ENCODE assay signal across 9 cellular contexts in the genomic region with DNA sequence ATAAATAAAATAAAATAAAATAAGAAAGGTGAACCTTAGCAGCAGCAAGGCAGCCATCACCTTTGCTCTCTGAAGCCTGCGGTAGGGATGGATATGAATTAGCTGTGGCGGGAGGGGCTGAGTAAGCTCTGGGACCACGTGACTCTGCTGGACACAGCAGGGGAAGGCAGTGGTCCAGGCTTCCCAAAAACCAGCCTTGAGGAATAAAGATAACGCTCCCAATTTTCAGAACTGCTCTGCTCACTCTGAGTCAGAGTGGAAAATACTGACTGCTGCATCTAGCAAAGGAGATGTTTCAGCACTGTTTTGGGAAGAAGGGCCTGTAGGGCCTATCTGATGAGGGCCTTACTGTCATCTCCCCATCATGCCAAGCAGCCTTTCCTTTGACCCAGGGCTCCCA. TPM values are rescaled to one million over a fixed set of nuclear protein-coding genes. Genes with fewer than 3 reads are reported as not detected.
DNase-seq lines count a peak whose midpoint lies in the region; ATAC-seq and TF ChIP-seq lines count a peak whose summit lies in the region.
"Not testable (repeated sequence)": the region's sequence is repeated elsewhere in the genome, so short reads cannot be mapped to it uniquely, and the experiment has no call there.
"Had no signal": no experiment of that assay in that cellular context is flagged by ENCODE, and none has a peak within 500 bp of the region (broad histone marks: within the 10 kb centered on the region; RNA-seq: fewer than 3 reads in every experiment).

No MANE protein-coding gene starts in this region.

- H3K14ac ChIP-seq in neuronal stem cell (ENCODE audit: low read length) = not testable (repeated sequence)

- POLR2A ChIA-PET in WTC11 (lab: Charles Lee) = not testable (repeated sequence)

- intact Hi-C loops in Right ventricle myocardium superior (cut with DNase I); vagina (cut with DNase I): not testable (repeated sequence)

- not testable (repeated sequence) for ATAC-seq in GM23338
- ATAC-seq in WTC11 (0 out of 2 replicates have a peak, but pooled peaks have one; percentile 31), Right ventricle myocardium superior (ENCODE audit: poor library complexity) (peak; percentile 73)

- H3K79me2 ChIP-seq in GM23338 (replicated peaks; ENCODE audit: insufficient read depth) = not testable (repeated sequence)

- not testable (repeated sequence) for DNase-seq in GM23338 (ENCODE audit: low spot score); WTC11 (ENCODE audit: low spot score); neuronal stem cell (ENCODE audit: low spot score); vagina (ENCODE audit: extremely low spot score in 2 of 2)
- DNase-seq in cerebellum (ENCODE audit: low spot score) (peak; percentile 86), Right ventricle myocardium superior (peak; percentile 57)

- TF ChIP-seq CTCF in GM23338 (conservative IDR thresholded peaks at IDR 0.05; ENCODE audit: low read depth in 2 of 2); WTC11 (IDR thresholded peaks at IDR 0.05); vagina (IDR thresholded peaks at IDR 0.05): not testable (repeated sequence)

- H3K4me3 Mint-ChIP-seq in GM23338, WTC11: not testable (repeated sequence)

- H3K4me1 ChIP-seq in GM23338 (ENCODE audit: insufficient read depth) (peaks cover 19% of the 10 kb centered on the region), skeletal muscle tissue (ENCODE audit: control insufficient read depth in 3 of 3, insufficient read depth in 3 of 3, low read length in 3 of 3) (peaks cover 7 to 16% (median 8%) of the 10 kb centered on the region in 3 donors)
- H3K4me1 ChIP-seq in neuronal stem cell (ENCODE audit: control insufficient read depth in 2 of 2, insufficient read depth in 1 of 2, low read depth in 1 of 2, low read length in 2 of 2); vagina: not testable (repeated sequence)

- H4K91ac ChIP-seq in neuronal stem cell (ENCODE audit: low read depth, low read length, poor library complexity) = not testable (repeated sequence)

- not testable (repeated sequence) for H3F3A ChIP-seq in GM23338 (replicated peaks; ENCODE audit: low read depth)

- H2BK5ac ChIP-seq in neuronal stem cell (ENCODE audit: low read length) = not testable (repeated sequence)

- not testable (repeated sequence) for H3K27ac ChIP-seq in GM23338 (ENCODE audit: low read depth); neuronal stem cell (replicated peaks; ENCODE audit: low read length)
- H3K27ac ChIP-seq in layer of hippocampus (ENCODE audit: low read depth, low read length) (peak overlapping the region; percentile 5), skeletal muscle tissue (ENCODE audit: low read depth, low read length) (peak overlapping the region; percentile 88), vagina (peak overlapping the region; percentile 73)

- not testable (repeated sequence) for H2AK5ac ChIP-seq in neuronal stem cell (ENCODE audit: low read depth, low read length)

- not testable (repeated sequence) for H3K4me2 ChIP-seq in GM23338; neuronal stem cell (ENCODE audit: insufficient read depth, low read length, poor library complexity, severe bottlenecking)

- H3K79me1 ChIP-seq in neuronal stem cell (ENCODE audit: low read depth, low read length) = not testable (repeated sequence)

- not testable (repeated sequence) for H3K4ac ChIP-seq in neuronal stem cell (ENCODE audit: low read length)

- not testable (repeated sequence) for H3K9me3 ChIP-seq in neuronal stem cell (replicated peaks in 1 of 2; ENCODE audit: control insufficient read depth in 2 of 2, insufficient read depth in 1 of 2, low read depth in 1 of 2, low read length in 2 of 2); skeletal muscle tissue (ENCODE audit: control insufficient read depth in 3 of 3, low read length in 3 of 3); vagina

- H2BK15ac ChIP-seq in neuronal stem cell (ENCODE audit: low read length) = not testable (repeated sequence)

- H3K4me1 Mint-ChIP-seq in GM23338 = peaks cover 21% of the 10 kb centered on the region
- peaks cover 20% of the 10 kb centered on the region for H3K4me1 Mint-ChIP-seq in WTC11

- not testable (repeated sequence) for H3K9me2 ChIP-seq in GM23338 (ENCODE audit: insufficient read depth)

- H2AFZ ChIP-seq in GM23338 = not testable (repeated sequence)
- H2AFZ ChIP-seq in neuronal stem cell (ENCODE audit: low read length) = peak overlapping the region; percentile 45

- no CpG with 5 or more reads among the region's 4 CpGs for WGBS in neuronal stem cell (ENCODE audit: extremely low coverage in 2 of 2, insufficient read length in 2 of 2, insufficient replicate concordance in 1 of 2), 2 donors

- H3K27me3 ChIP-seq in GM23338 (ENCODE audit: insufficient read depth); layer of hippocampus (ENCODE audit: control insufficient read depth, insufficient read depth, low read length); neuronal stem cell (ENCODE audit: control insufficient read depth in 3 of 3, insufficient read depth in 3 of 3, low read depth in 1 of 3, low read length in 3 of 3); skeletal muscle tissue (ENCODE audit: control insufficient read depth in 3 of 3, insufficient read depth in 3 of 3, low read length in 3 of 3); vagina: not testable (repeated sequence)

- not testable (repeated sequence) for H2BK12ac ChIP-seq in neuronal stem cell (ENCODE audit: low read length)

- CTCF ChIA-PET in WTC11 (lab: Charles Lee) = interaction anchor here (1.0 to 2.3 kb wide), 3 partner anchors 11 to 32 kb away, joined by 3 to 5 read pairs (median 5); a partner anchor contains a TSS

- not testable (repeated sequence) for H3K4me3 ChIP-seq in GM23338; neuronal stem cell (ENCODE audit: low read length in 2 of 2); skeletal muscle tissue (ENCODE audit: low read length in 3 of 3); vagina

- not testable (repeated sequence) for H3K9me3 Mint-ChIP-seq in GM23338, WTC11

- H3K23ac ChIP-seq in neuronal stem cell (ENCODE audit: low read depth, low read length, poor library complexity) = not testable (repeated sequence)

- not testable (repeated sequence) for H3K27me3 Mint-ChIP-seq in GM23338 (ENCODE audit: insufficient read depth, low read depth, poor library complexity); WTC11 (ENCODE audit: low read depth)

- not testable (repeated sequence) for H3K18ac ChIP-seq in neuronal stem cell (ENCODE audit: low read length)

- H4K8ac ChIP-seq in neuronal stem cell (ENCODE audit: low read depth, low read length) = not testable (repeated sequence)

- TF ChIP-seq POLR2A in vagina (IDR thresholded peaks at IDR 0.05) = not testable (repeated sequence)

- H3K36me3 ChIP-seq in GM23338 (ENCODE audit: insufficient read depth); neuronal stem cell (replicated peaks in 1 of 2; ENCODE audit: control insufficient read depth in 2 of 2, insufficient read depth in 2 of 2, low read length in 2 of 2); skeletal muscle tissue (ENCODE audit: control insufficient read depth in 3 of 3, insufficient read depth in 3 of 3, low read length in 3 of 3); vagina: not testable (repeated sequence)

- H3K9ac ChIP-seq in neuronal stem cell (ENCODE audit: low read depth, low read length, poor library complexity) = not testable (repeated sequence)
- H3K9ac ChIP-seq in skeletal muscle tissue (ENCODE audit: low read depth in 1 of 3, low read length in 3 of 3) = peak overlapping the region in 2 of 3 donors; percentile 12 to 50

- H2BK120ac ChIP-seq in neuronal stem cell (ENCODE audit: low read depth, low read length) = not testable (repeated sequence)

- peak overlapping the region; percentile 44; the same call in 1 of the 2 replicates for H3K27ac Mint-ChIP-seq in GM23338
- H3K27ac Mint-ChIP-seq in WTC11 = not testable (repeated sequence)

- not testable (repeated sequence) for H3K36me3 Mint-ChIP-seq in GM23338 (ENCODE audit: low read depth); WTC11

- not testable (repeated sequence) for H4K20me1 ChIP-seq in GM23338 (replicated peaks; ENCODE audit: insufficient read depth)

TF ChIP-seq in WTC11, 78 proteins besides CTCF, POLR2A, EP300 and RAD21 (continues in another document):
- TF ChIP-seq, protein P1, sequence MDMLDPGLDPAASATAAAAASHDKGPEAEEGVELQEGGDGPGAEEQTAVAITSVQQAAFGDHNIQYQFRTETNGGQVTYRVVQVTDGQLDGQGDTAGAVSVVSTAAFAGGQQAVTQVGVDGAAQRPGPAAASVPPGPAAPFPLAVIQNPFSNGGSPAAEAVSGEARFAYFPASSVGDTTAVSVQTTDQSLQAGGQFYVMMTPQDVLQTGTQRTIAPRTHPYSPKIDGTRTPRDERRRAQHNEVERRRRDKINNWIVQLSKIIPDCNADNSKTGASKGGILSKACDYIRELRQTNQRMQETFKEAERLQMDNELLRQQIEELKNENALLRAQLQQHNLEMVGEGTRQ (CRISPR knock-in tag; IDR thresholded peaks at IDR 0.05) = peak; percentile 74

RNA-seq across cellular contexts. Expression of a gene that starts 15.0 kb away (rescaled TPM):
- total RNA-seq in GM23338 (2014; rRNA removed; shearing (Covaris generic)) = 812 and 871 TPM in 2 replicates
- polyA plus RNA-seq in GM23338 (2016; fragmentation: Nextera tagmentation; extraction: Ambion mirVana) = 1,581 and 1,692 TPM in 2 replicates
- total RNA-seq in WTC11 (2021) = 1,216 to 1,403 TPM (median 1,352 TPM) in 3 replicates
- total RNA-seq in cerebellum = 1,017 TPM
- 1,408 TPM for total RNA-seq in Right ventricle myocardium superior
- 3,085 TPM for polyA plus RNA-seq in neuronal stem cell (2013, experiment 1 of 2)
- 3,088 TPM for polyA plus RNA-seq in neuronal stem cell (2013, experiment 2 of 2)
- 2,617 TPM for total RNA-seq in skeletal muscle tissue
- total RNA-seq in vagina = 625 TPM

RNA-seq across cellular contexts. Expression of a gene that starts 19.5 kb away (rescaled TPM):
- total RNA-seq in GM23338 (2014; rRNA removed; shearing (Covaris generic)) = 1.6 and 3.2 TPM in 2 replicates
- 1.7 and 3.7 TPM in 2 replicates for polyA plus RNA-seq in GM23338 (2016; fragmentation: Nextera tagmentation; extraction: Ambion mirVana)
- total RNA-seq in WTC11 (2021) (3.5 to 4.9 TPM (median 4.3 TPM) in 3 replicates), cerebellum (1.8 TPM), Right ventricle myocardium superior (10.3 TPM), skeletal muscle tissue (8.4 TPM), vagina (22.3 TPM)
- 0.36 TPM for polyA plus RNA-seq in neuronal stem cell (2013, experiment 1 of 2)
- 0.30 TPM for polyA plus RNA-seq in neuronal stem cell (2013, experiment 2 of 2)
- total RNA-seq: A673 had no signal

RNA-seq across cellular contexts. Expression of a gene that starts 42.6 kb away (rescaled TPM):
- 300 and 312 TPM in 2 replicates for total RNA-seq in GM23338 (2014; rRNA removed; shearing (Covaris generic))
- 139 and 149 TPM in 2 replicates for polyA plus RNA-seq in GM23338 (2016; fragmentation: Nextera tagmentation; extraction: Ambion mirVana)
- total RNA-seq in WTC11 (2021) = 151 to 152 TPM (median 151 TPM) in 3 replicates
- 58.8 TPM for total RNA-seq in cerebellum
- 11.9 TPM for total RNA-seq in Right ventricle myocardium superior
- polyA plus RNA-seq in neuronal stem cell (2013, experiment 1 of 2) = 736 TPM
- polyA plus RNA-seq in neuronal stem cell (2013, experiment 2 of 2) = 716 TPM
- total RNA-seq in skeletal muscle tissue = 29.7 TPM
- 4.2 TPM for total RNA-seq in vagina
